21 cellular contexts compared by ENCODE assay signal in genomic region chr4:163764569-163764968, GRCh38.
DNase-seq lines count a peak whose midpoint lies in the region; ATAC-seq lines count a peak whose summit lies in the region.
"Had no signal": no experiment of that assay in that cellular context is flagged by ENCODE, and none has a peak within 500 bp of the region (broad histone marks: within the 10 kb centered on the region; RNA-seq: fewer than 3 reads in every experiment).

No MANE protein-coding gene starts in this region.

- DNase-seq in DMS53 (lab: John Stamatoyannopoulos, UW) (peak; percentile 67), HT1080 (ENCODE audit: low read depth) (peak; percentile 40), RKO (ENCODE audit: low spot score) (peak; percentile 10), glomerular visceral epithelial cell (ENCODE audit: extremely low spot score) (peak; percentile 28), KG1 (lab: John Stamatoyannopoulos, UW) (no peak), cerebellar nuclear complex (lab: John Stamatoyannopoulos, UW) (no peak), NK-92 (lab: John Stamatoyannopoulos, UW; ENCODE audit: unreplicated experiment) (no peak)
- DNase-seq: DND-41, Kasumi-1, NCI-H1092, NCI-H1436, NCI-H187 treated with DMSO at 0.1 percent for 48 hours, NCI-H2107, NCI-H510A treated with DMSO at 0.1 percent for 48 hours, NCI-H748 treated with DMSO at 0.1 percent for 48 hours, RPMI8226, SHP77 treated with DMSO at 0.1 percent for 48 hours, SW 1271, T-helper 17 cell had no signal

- ATAC-seq in GM21515 (IDR thresholded peaks at IDR 0.05; ENCODE audit: unreplicated experiment), result no peak
- ATAC-seq: HCT116, T-helper 17 cell had no signal

Comparison
In these comparisons a context has a peak if more than half of its experiments do, and no peak if none do; other contexts are left out.
1. DNase-seq: peak in DMS53 (single experiment), HT1080 (single experiment), RKO (single experiment) and glomerular visceral epithelial cell (single experiment); none in KG1 (single experiment), cerebellar nuclear complex (0 of 2) and NK-92 (single experiment).